1 cellular context compared by ENCODE assay signal in genomic region chr1:229204863-229205777, GRCh38.
TF ChIP-seq lines count a peak whose summit lies in the region.

No MANE protein-coding gene starts in this region.

TF ChIP-seq in IMR-90, 13 proteins besides CTCF, POLR2A, EP300 and RAD21 (continued from another document):
- no peak for TF ChIP-seq ELK1 (IDR thresholded peaks at IDR 0.05; ENCODE audit: borderline replicate concordance, low read depth, low read length)
- no peak for TF ChIP-seq MAFK (IDR thresholded peaks at IDR 0.05; ENCODE audit: low read depth, low read length)
- no peak for TF ChIP-seq CHD1 (IDR thresholded peaks at IDR 0.05; ENCODE audit: low read depth, low read length)
- no peak for TF ChIP-seq MAZ (IDR thresholded peaks at IDR 0.05; ENCODE audit: borderline replicate concordance, low read depth, low read length)
- TF ChIP-seq CEBPB (IDR thresholded peaks at IDR 0.05; ENCODE audit: low read depth, low read length): no peak
